Comparison of ENCODE assay signal across 8 cellular contexts in genomic region chr1:221478050-221478949, GRCh38.
A peak's percentile ranks its signal among the peaks of the same experiment; 100 is the strongest.
DNase-seq lines count a peak whose midpoint lies in the region; ATAC-seq and TF ChIP-seq lines count a peak whose summit lies in the region.

No MANE protein-coding gene starts in this region.

- DNase-seq in DMS153 treated with DMSO at 0.1 percent for 48 hours (lab: John Stamatoyannopoulos, UW; ENCODE audit: unreplicated experiment) (peak; percentile 57), HS-27A (ENCODE audit: low read depth) (peak; percentile 56), SHP77 treated with DMSO at 0.1 percent for 48 hours (lab: John Stamatoyannopoulos, UW) (peak; percentile 67), cardiac muscle cell (ENCODE audit: low read depth in 1 of 2, low spot score in 1 of 2) (peak; percentile 75 to 86), renal cortical epithelial cell (ENCODE audit: low read depth) (peak; percentile 81), cortex of kidney (lab: John Stamatoyannopoulos, UW) (no peak)
- DNase-seq in activated naive CD4-positive, alpha-beta T cell (lab: John Stamatoyannopoulos, UW): peak in 3 of 4 experiments; percentile 3 to 41 (median 24)

- peak; percentile 92 for TF ChIP-seq CTCF in cardiac muscle cell (IDR thresholded peaks at IDR 0.05; ENCODE audit: low read depth, low read length)

- H3K36me3 ChIP-seq in cardiac muscle cell: no peaks in the 10 kb centered on the region

- H3K27ac ChIP-seq in cardiac muscle cell: no peak overlapping the region

- no peaks in the 10 kb centered on the region for H3K27me3 ChIP-seq in cardiac muscle cell

- H3K4me1 ChIP-seq in cardiac muscle cell (ENCODE audit: low read depth): peaks cover 24% of the 10 kb centered on the region

- no peak overlapping the region for H3K4me3 ChIP-seq in cardiac muscle cell

- ATAC-seq in GM21367 (IDR thresholded peaks at IDR 0.05; ENCODE audit: unreplicated experiment): peak; percentile 92

- no peaks in the 10 kb centered on the region for H3K9me3 ChIP-seq in cardiac muscle cell (ENCODE audit: low read depth)
